Comparison of ENCODE assay signal across 8 cellular contexts in the genomic region with DNA sequence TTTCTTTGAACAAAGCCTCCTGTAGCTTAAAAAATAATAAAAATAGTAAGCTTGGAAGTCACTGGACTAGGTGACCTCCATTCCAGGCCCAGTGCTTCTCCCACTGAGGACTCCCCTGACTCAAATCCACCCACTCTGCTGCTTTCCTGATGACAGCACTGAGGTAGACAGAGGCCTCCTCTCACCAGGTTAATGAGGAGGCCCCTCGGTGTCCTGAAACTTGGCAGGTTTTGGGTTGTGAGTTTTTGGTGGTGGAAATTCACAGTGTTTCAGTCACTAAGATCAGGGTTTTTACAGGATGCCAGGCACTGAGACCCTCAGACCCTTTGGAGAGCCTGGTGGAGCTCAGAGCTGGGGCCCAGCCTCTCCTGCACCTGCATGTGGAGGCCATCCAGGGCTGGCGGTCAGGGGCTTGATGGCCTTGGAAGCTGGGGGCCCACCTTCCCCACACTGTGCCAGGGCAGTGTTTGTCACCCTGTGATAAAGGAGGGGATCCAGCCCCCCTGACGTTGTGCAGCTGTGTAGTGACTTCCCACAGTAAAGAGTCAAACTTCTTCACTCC. TPM values are rescaled to one million over a fixed set of nuclear protein-coding genes. Genes with fewer than 3 reads are reported as not detected.
DNase-seq lines count a peak whose midpoint lies in the region; ATAC-seq, FAIRE-seq and TF ChIP-seq lines count a peak whose summit lies in the region.

No MANE protein-coding gene starts in this region.

- peaks cover 88% of the 10 kb centered on the region for H3K4me1 Mint-ChIP-seq in activated T-cell treated with anti-CD3 and anti-CD28 coated beads, Interleukin-2, amount 50 U/mL, for 4 hours (ENCODE audit: low read depth)

- H3K4me3 ChIP-seq in HepG2 (replicated peaks in 1 of 3; ENCODE audit: insufficient read depth in 1 of 3, low read depth in 2 of 3, low read length in 3 of 3) (no peak overlapping the region), thymus (ENCODE audit: low read length) (peak overlapping the region; percentile 12)

- intact Hi-C loops in HepG2 (cut with micrococcal nuclease; ENCODE audit: unreplicated experiment) = no loop called here

- H3K36me3 ChIP-seq in HepG2 (replicated peaks in 1 of 2; ENCODE audit: control insufficient read depth in 1 of 2, insufficient read depth in 2 of 2, low read length in 2 of 2) = peaks cover 10 to 48% of the 10 kb centered on the region in 2 experiments
- H3K36me3 ChIP-seq in thymus (ENCODE audit: control insufficient read depth, insufficient read depth) = peaks cover 3% of the 10 kb centered on the region

- H4K20me1 ChIP-seq in HepG2 (ENCODE audit: insufficient read depth, low read length) = peaks cover 32% of the 10 kb centered on the region

- H3K9me3 Mint-ChIP-seq in activated T-cell treated with anti-CD3 and anti-CD28 coated beads, Interleukin-2, amount 50 U/mL, for 4 hours = peaks cover 5% of the 10 kb centered on the region

- H3K9ac ChIP-seq in HepG2 (ENCODE audit: insufficient read depth, low read depth, low read length) = no peak overlapping the region

- H3K4me3 Mint-ChIP-seq in activated T-cell treated with anti-CD3 and anti-CD28 coated beads, Interleukin-2, amount 50 U/mL, for 4 hours = peak overlapping the region; percentile 64

- FAIRE-seq in HepG2 (lab: Jason Lieb, UNC) = no peak

- peaks cover 72% of the 10 kb centered on the region for H3K4me1 ChIP-seq in HepG2 (ENCODE audit: insufficient read depth, low read length)
- peaks cover 63% of the 10 kb centered on the region for H3K4me1 ChIP-seq in thymus (ENCODE audit: control insufficient read depth, insufficient read depth, low read length)

- peaks cover 24% of the 10 kb centered on the region for H3K36me3 Mint-ChIP-seq in activated T-cell treated with anti-CD3 and anti-CD28 coated beads, Interleukin-2, amount 50 U/mL, for 4 hours (ENCODE audit: insufficient read depth)

- no peak overlapping the region for H2AFZ ChIP-seq in HepG2 (ENCODE audit: low read length)

- H3K27me3 Mint-ChIP-seq in activated T-cell treated with anti-CD3 and anti-CD28 coated beads, Interleukin-2, amount 50 U/mL, for 4 hours (ENCODE audit: low read depth) = no peaks in the 10 kb centered on the region

- TF ChIP-seq CTCF in HepG2 (CRISPR knock-in tag; IDR thresholded peaks at IDR 0.05) = no peak

- no peaks in the 10 kb centered on the region for H3K9me3 ChIP-seq in HepG2 (ENCODE audit: low read length)
- H3K9me3 ChIP-seq in thymus (ENCODE audit: control insufficient read depth) = no peaks in the 10 kb centered on the region

- no peak for TF ChIP-seq RAD21 in HepG2 (CRISPR knock-in tag; IDR thresholded peaks at IDR 0.05)

- peak; percentile 62 for DNase-seq in activated effector memory CD4-positive, alpha-beta T cell treated with anti-CD3 and anti-CD28 coated beads, Interleukin-2, amount 50 U/mL, for 16 hours
- no peak for DNase-seq in activated effector memory CD4-positive, alpha-beta T cell treated with Interleukin-2 at 50 U/mL for 16 hours
- DNase-seq in activated T-cell treated with anti-CD3 and anti-CD28 coated beads, Interleukin-2, amount 50 U/mL, for 4 hours = no peak
- DNase-seq in HepG2 (ENCODE audit: low spot score) = no peak
- DNase-seq in hippocampal formation (lab: John Stamatoyannopoulos, UW) = no peak
- DNase-seq in cerebellar nuclear complex (lab: John Stamatoyannopoulos, UW) = no peak

- POLR2A ChIA-PET in HepG2 (lab: Yijun Ruan, JAX) = interaction anchor here (1.1 to 2.6 kb wide), 3 partner anchors 9 to 32 kb away, joined by 4 to 7 read pairs (median 6); no protein-coding TSS in a partner anchor

- H3K27ac ChIP-seq in HepG2 (ENCODE audit: extremely low read length, insufficient read depth, low read length) (no peak overlapping the region), thymus (ENCODE audit: low read depth) (peak overlapping the region; percentile 87)

- H3K27me3 ChIP-seq in HepG2 (ENCODE audit: control insufficient read depth in 1 of 2, insufficient read depth in 2 of 2, low read length in 2 of 2) = no peaks in the 10 kb centered on the region
- no peaks in the 10 kb centered on the region for H3K27me3 ChIP-seq in thymus (ENCODE audit: control insufficient read depth, insufficient read depth)

- WGBS in HepG2 (ENCODE audit: low lambda C conversion rate) = 95% methylated on average over 3 of the region's 3 CpGs
- WGBS in thymus = 25% methylated on average over 3 of the region's 3 CpGs

- H3K4me2 ChIP-seq in HepG2 (ENCODE audit: low read depth, low read length) = no peak overlapping the region

- TF ChIP-seq EP300 in HepG2 (IDR thresholded peaks at IDR 0.05; ENCODE audit: low read depth in 2 of 2, low read length in 2 of 2) = no peak
- TF ChIP-seq EP300 in HepG2 (CRISPR knock-in tag; IDR thresholded peaks at IDR 0.05; ENCODE audit: borderline replicate concordance) = no peak

- in situ Hi-C loops in HepG2 (cut with HindIII; ENCODE audit: extremely low pct_ligation_motif_present, low pct_unique_long_range_greater_than_20kb) = no loop called here

- CTCF ChIA-PET in HepG2 (lab: Yijun Ruan, JAX; ENCODE audit: low intra/inter-chr PET ratio, low total read pairs) = no interaction called here

- peaks cover 97% of the 10 kb centered on the region for H3K79me2 ChIP-seq in HepG2 (ENCODE audit: insufficient read depth, low read length)

- no TSS peak for BruUV-seq in HepG2 (replicated peaks; lab: Mats Ljungman, UMichigan)

- TF ChIP-seq POLR2A in HepG2 (IDR thresholded peaks at IDR 0.05; ENCODE audit: insufficient read depth in 1 of 2, low read depth in 2 of 2, low read length in 2 of 2) = no peak

- no peak for ATAC-seq in activated T-cell treated with anti-CD3 and anti-CD28 coated beads, Interleukin-2, amount 50 U/mL, for 4 hours
- ATAC-seq in HepG2 (no peak), HG03439 (IDR thresholded peaks at IDR 0.05; ENCODE audit: unreplicated experiment) (no peak)

TF ChIP-seq in HepG2, 621 proteins besides CTCF, POLR2A, EP300 and RAD21 (continues in another document):
- TF ChIP-seq ZNF687 (CRISPR knock-in tag; IDR thresholded peaks at IDR 0.05) (peak; percentile 35; the same call in 1 of the 2 replicates), SNAI1 (CRISPR knock-in tag; IDR thresholded peaks at IDR 0.05; ENCODE audit: borderline replicate concordance) (no peak), ZNF879 (CRISPR knock-in tag; IDR thresholded peaks at IDR 0.05) (no peak)

RNA-seq across cellular contexts. Expression of gene TSPAN14, which starts 19.1 kb away (rescaled TPM):
- total RNA-seq in activated T-cell treated with anti-CD3 and anti-CD28 coated beads, Interleukin-2, amount 50 U/mL, for 4 hours = 10 to 100 TPM; 31.8 to 36.2 (median 35.0) TPM
- 17.4 and 24.1 TPM in 2 replicates for total RNA-seq in HepG2 (2016; rRNA removed; fragmentation: Illumina TruSeq; extraction: Trizol)
- 5.0 and 6.4 TPM in 2 replicates for total RNA-seq in HepG2 (2016; cell fraction: cytosol; rRNA removed; fragmentation: Illumina TruSeq; extraction: Trizol; ENCODE audit: low read depth)
- total RNA-seq in HepG2 (2016; cell fraction: insoluble cytoplasmic fraction; rRNA removed; fragmentation: Illumina TruSeq; extraction: Trizol) = 16.0 and 24.8 TPM in 2 replicates
- 15.7 and 18.1 TPM in 2 replicates for total RNA-seq in HepG2 (2016; cell fraction: membrane; rRNA removed; fragmentation: Illumina TruSeq; extraction: Trizol)
- 28.9 and 38.5 TPM in 2 replicates for total RNA-seq in HepG2 (2016; cell fraction: nucleus; rRNA removed; fragmentation: Illumina TruSeq; extraction: Trizol)
- 73.8 and 80.6 TPM in 2 replicates for polyA plus RNA-seq in HepG2 (2011; rRNA removed)
- 66.9 and 68.7 TPM in 2 replicates for polyA plus RNA-seq in HepG2 (2011; cell fraction: cytosol; rRNA removed)
- polyA plus RNA-seq in HepG2 (2011; cell fraction: nucleus; rRNA removed) = 64.3 and 75.0 TPM in 2 replicates
- 36.4 and 39.6 TPM in 2 replicates for polyA plus RNA-seq in HepG2 (2012)
- polyA plus RNA-seq in HepG2 (2016; cell fraction: cytosol; fragmentation: Illumina TruSeq; extraction: Trizol; ENCODE audit: low read depth) = 6.7 and 7.8 TPM in 2 replicates
- 19.6 and 25.9 TPM in 2 replicates for polyA plus RNA-seq in HepG2 (2016; cell fraction: insoluble cytoplasmic fraction; fragmentation: Illumina TruSeq; extraction: Trizol; ENCODE audit: low read depth)
- 15.4 and 16.2 TPM in 2 replicates for polyA plus RNA-seq in HepG2 (2016; cell fraction: membrane; fragmentation: Illumina TruSeq; extraction: Trizol; ENCODE audit: low read depth)
- polyA plus RNA-seq in HepG2 (2016; cell fraction: nucleus; fragmentation: Illumina TruSeq; extraction: Trizol; ENCODE audit: insufficient read depth, low read depth) = 59.1 and 62.2 TPM in 2 replicates
- polyA minus RNA-seq in HepG2 (2011; rRNA and poly(A)+ RNA removed; ENCODE audit: low replicate concordance) = 22.0 and 139 TPM in 2 replicates
- polyA minus RNA-seq in HepG2 (2011; cell fraction: cytosol; rRNA and poly(A)+ RNA removed) = 48.1 and 54.0 TPM in 2 replicates
- 39.9 and 48.0 TPM in 2 replicates for polyA minus RNA-seq in HepG2 (2011; cell fraction: nucleus; rRNA and poly(A)+ RNA removed)
- 60.0 TPM for polyA plus RNA-seq in thymus
